ENCODE assay signal across 18 cellular contexts in genomic region chr2:165462433-165462832, GRCh38. TPM values are rescaled to one million over a fixed set of nuclear protein-coding genes. Genes with fewer than 3 reads are reported as not detected.
DNase-seq lines count a peak whose midpoint lies in the region; ATAC-seq and TF ChIP-seq lines count a peak whose summit lies in the region.
"Had no signal": no experiment of that assay in that cellular context is flagged by ENCODE, and none has a peak within 500 bp of the region (broad histone marks: within the 10 kb centered on the region; RNA-seq: fewer than 3 reads in every experiment).

No MANE protein-coding gene starts in this region.

- peak; percentile 83 for DNase-seq in DMS153 (lab: John Stamatoyannopoulos, UW)
- DNase-seq in NCI-H1694 treated with DMSO at 0.1 percent for 48 hours (lab: John Stamatoyannopoulos, UW), result peak; percentile 99
- peak; percentile 97 for DNase-seq in NCI-H524 treated with DMSO at 0.1 percent for 48 hours (lab: John Stamatoyannopoulos, UW)
- no peak for DNase-seq in foreskin keratinocyte
- DNase-seq in gastrocnemius medialis, result no peak
- DNase-seq in stomach, result no peak
- no peak for DNase-seq in NCI-H226
- no peak for DNase-seq in activated CD4-positive, alpha-beta T cell treated with anti-CD3 and anti-CD28 coated beads, Interleukin-2, amount 50 U/mL, for 1 hour
- DNase-seq: activated CD8-positive, alpha-beta memory T cell treated with anti-CD3 and anti-CD28 coated beads for 24 hours; adrenal gland; Caco-2; effector CD4-positive, alpha-beta T cell; GOT3; immature natural killer cell; naive B cell; NCI-H526 treated with DMSO at 0.1 percent for 48 hours; thyroid gland had no signal

- no peak for TF ChIP-seq CTCF in foreskin keratinocyte (conservative IDR thresholded peaks at IDR 0.05)
- no peak for TF ChIP-seq CTCF in gastrocnemius medialis (IDR thresholded peaks at IDR 0.05 in 4 of 5, conservative IDR thresholded peaks at IDR 0.05 in 1 of 5)
- no peak for TF ChIP-seq CTCF in stomach (IDR thresholded peaks at IDR 0.05)

- H3K4me1 ChIP-seq in foreskin keratinocyte, result no peaks in the 10 kb centered on the region
- no peaks in the 10 kb centered on the region for H3K4me1 ChIP-seq in gastrocnemius medialis
- no peaks in the 10 kb centered on the region for H3K4me1 ChIP-seq in stomach
- H3K4me1 ChIP-seq: adrenal gland, Caco-2, thyroid gland had no signal

- H3K36me3 ChIP-seq in gastrocnemius medialis, result no peaks in the 10 kb centered on the region
- no peaks in the 10 kb centered on the region for H3K36me3 ChIP-seq in stomach
- H3K36me3 ChIP-seq: adrenal gland, thyroid gland had no signal

- H3K9me3 ChIP-seq in gastrocnemius medialis (no peaks in the 10 kb centered on the region), stomach (no peaks in the 10 kb centered on the region)
- H3K9me3 ChIP-seq: adrenal gland, Caco-2, thyroid gland had no signal

- 79 to 85% (median 84%) methylated on average over 4 of the region's 4 CpGs for WGBS in stomach, 5 donors

- H3K4me3 ChIP-seq in gastrocnemius medialis, result no peak overlapping the region
- H3K4me3 ChIP-seq in stomach, result no peak overlapping the region
- H3K4me3 ChIP-seq: adrenal gland, thyroid gland had no signal

- ATAC-seq in foreskin keratinocyte, result peak; percentile 37
- ATAC-seq in gastrocnemius medialis, result no peak
- ATAC-seq: WTC11 had no signal

- H3K27me3 ChIP-seq in foreskin keratinocyte (no peaks in the 10 kb centered on the region), gastrocnemius medialis (no peaks in the 10 kb centered on the region), stomach (no peaks in the 10 kb centered on the region)
- H3K27me3 ChIP-seq: adrenal gland, thyroid gland had no signal

- H3K27ac ChIP-seq in foreskin keratinocyte, result no peak overlapping the region
- no peak overlapping the region for H3K27ac ChIP-seq in gastrocnemius medialis
- no peak overlapping the region for H3K27ac ChIP-seq in stomach
- H3K27ac ChIP-seq: adrenal gland, thyroid gland had no signal

- TF ChIP-seq POLR2A in gastrocnemius medialis (IDR thresholded peaks at IDR 0.05) (no peak), stomach (IDR thresholded peaks at IDR 0.05) (no peak)

- in situ Hi-C loops in gastrocnemius medialis (cut with MboI; ENCODE audit: low sequenced_read_pairs in 4 of 4), result no loop called here

- TF ChIP-seq EP300 in stomach (IDR thresholded peaks at IDR 0.05), result no peak

- intact Hi-C loops in gastrocnemius medialis (cut with DNase I; ENCODE audit: low total_unique reads), result no loop called here
- intact Hi-C loops in stomach (cut with DNase I; ENCODE audit: low total_unique reads), result no loop called here

RNA-seq across cellular contexts. Expression of gene CSRNP3, which starts 7.1 kb away (rescaled TPM):
- total RNA-seq in foreskin keratinocyte, result 1.0 and 1.5 TPM in 2 replicates
- 0.57 TPM in 2 replicates for polyA plus RNA-seq in foreskin keratinocyte
- total RNA-seq in gastrocnemius medialis, result under 1 TPM; 0.05 to 0.27 (median 0.08) TPM
- total RNA-seq in stomach, result 1 to 10 TPM in 1 of 5 donors, under 1 TPM in 3, not detected in 1; under 0.01 to 9.9 (median 0.72) TPM
- 1 to 10 TPM in 1 of 3 donors, under 1 TPM in 2; 0.23 to 1.4 (median 0.31) TPM for polyA plus RNA-seq in stomach
- polyA plus RNA-seq: immature natural killer cell had no signal

Comparison
In these comparisons a context has a peak if more than half of its experiments do, and no peak if none do; other contexts are left out.
1. DNase-seq: peak in DMS153 (single experiment), NCI-H1694 treated with DMSO at 0.1 percent for 48 hours (single experiment) and NCI-H524 treated with DMSO at 0.1 percent for 48 hours (single experiment); none in foreskin keratinocyte (0 of 2), gastrocnemius medialis (0 of 2), stomach (single experiment), NCI-H226 (single experiment) and activated CD4-positive, alpha-beta T cell treated with anti-CD3 and anti-CD28 coated beads, Interleukin-2, amount 50 U/mL, for 1 hour (single experiment).